In the genomic region with DNA sequence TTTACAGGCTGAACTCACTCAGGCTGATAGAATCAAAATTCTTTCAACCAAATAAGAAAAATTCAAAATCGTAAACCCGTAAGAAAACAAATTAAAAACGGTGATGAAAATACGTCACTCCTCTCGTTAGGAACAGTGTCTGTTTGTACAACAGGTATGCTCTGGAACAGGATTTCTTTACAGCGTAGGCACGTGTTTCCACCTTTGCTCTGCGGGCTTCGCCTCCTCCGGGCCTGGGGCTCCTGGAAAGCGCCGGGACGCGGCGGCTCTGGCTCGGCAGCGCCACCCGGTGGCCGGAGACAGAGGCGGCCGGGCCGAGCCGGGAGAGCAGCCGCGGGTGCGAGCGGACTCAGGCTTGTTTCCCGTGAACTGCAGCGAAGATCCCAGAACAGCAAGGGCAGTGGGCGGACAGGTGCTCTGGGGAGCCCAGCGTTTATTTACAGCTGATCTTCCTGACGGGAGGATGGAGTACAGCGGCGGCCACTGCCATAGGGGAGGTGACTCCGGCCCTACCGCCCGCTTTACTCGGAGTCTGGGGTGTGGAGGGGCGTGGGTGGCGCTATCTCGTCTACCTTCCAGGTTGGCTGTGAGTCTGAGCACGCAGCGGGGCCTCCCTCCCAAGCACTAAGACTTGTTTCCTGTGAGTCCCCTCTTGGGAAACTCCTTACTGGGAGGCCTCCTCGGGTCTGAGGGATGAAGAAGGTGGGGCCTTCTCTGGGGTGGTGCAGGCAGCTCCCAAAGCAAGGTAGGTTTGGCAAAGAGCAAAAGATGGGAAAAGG, we compare ENCODE assay signal across 8 cellular contexts. TPM values are rescaled to one million over a fixed set of nuclear protein-coding genes. Genes with fewer than 3 reads are reported as not detected.
DNase-seq lines count a peak whose midpoint lies in the region; ATAC-seq and TF ChIP-seq lines count a peak whose summit lies in the region.

No MANE protein-coding gene starts in this region.

- H3K9me3 ChIP-seq in BLaER1 treated with 17β-estradiol and CSF1 and Interleukin-3, amounts not matched to agents 10 nM and 100 nM (replicated peaks in 1 of 11), result no peaks in the 10 kb centered on the region
- H3K9me3 ChIP-seq in left lung, result no peaks in the 10 kb centered on the region

- CTCF ChIA-PET in MCF 10A (lab: Yijun Ruan, JAX), result interaction anchor here (0.5 to 1.3 kb wide), 7 partner anchors 10 to 96 kb away, joined by 3 read pairs; no protein-coding TSS in a partner anchor

- no peaks in the 10 kb centered on the region; a peak in 1 of 22 replicates for H3K27me3 ChIP-seq in BLaER1 treated with 17β-estradiol and CSF1 and Interleukin-3, amounts not matched to agents 10 nM and 100 nM
- no peaks in the 10 kb centered on the region for H3K27me3 ChIP-seq in KMS-11 (ENCODE audit: insufficient read depth, low read depth)
- H3K27me3 ChIP-seq in left lung, result no peaks in the 10 kb centered on the region

- TF ChIP-seq CTCF in KMS-11 (conservative IDR thresholded peaks at IDR 0.05; ENCODE audit: low read depth, low read length) (peak; percentile 42; the same call in 1 of the 2 replicates), VCaP (conservative IDR thresholded peaks at IDR 0.05) (peak; percentile 97), MCF 10A (IDR thresholded peaks at IDR 0.05; ENCODE audit: unreplicated experiment) (peak; percentile 72), left lung (IDR thresholded peaks at IDR 0.05) (peak; percentile 82 to 96)

- H3K4me3 Mint-ChIP-seq in MCF 10A (ENCODE audit: unreplicated experiment), result no peak overlapping the region

- DNase-seq in MCF 10A (ENCODE audit: unreplicated experiment), result no peak
- peak in 1 of 2 donors; percentile 94 for DNase-seq in left lung
- DNase-seq in stimulated activated CD8-positive, alpha-beta memory T cell treated with anti-CD3 and anti-CD28 coated beads, Interleukin-12 subunit alpha, Interleukin-12 subunit beta, amount 100 ng/mL, for 1 hour (ENCODE audit: low read depth), result peak; percentile 30
- DNase-seq in amniotic stem cell (lab: John Stamatoyannopoulos, UW), result no peak
- no peak for DNase-seq in NCI-H2029 treated with DMSO at 0.1 percent for 48 hours (lab: John Stamatoyannopoulos, UW)

- H4K20me1 ChIP-seq in BLaER1 treated with 17β-estradiol and CSF1 and Interleukin-3, amounts not matched to agents 10 nM and 100 nM, result peaks cover 16 to 60% (median 38%) of the 10 kb centered on the region in 11 experiments; a peak in 20 of 22 replicates
- H4K20me1 ChIP-seq in KMS-11 (ENCODE audit: insufficient read depth), result no peaks in the 10 kb centered on the region

- H3K4me1 ChIP-seq in BLaER1 treated with 17β-estradiol and CSF1 and Interleukin-3, amounts not matched to agents 10 nM and 100 nM, result peaks cover 56 to 81% (median 75%) of the 10 kb centered on the region in 10 experiments
- H3K4me1 ChIP-seq in KMS-11 (ENCODE audit: low read depth, poor library complexity, severe bottlenecking) (no peaks in the 10 kb centered on the region), left lung (peaks cover 10 to 28% of the 10 kb centered on the region in 2 donors)

- no TSS peak for BruUV-seq in MCF 10A (replicated peaks; lab: Mats Ljungman, UMichigan)

- intact Hi-C loops in MCF 10A (cut with micrococcal nuclease), result no loop called here
- intact Hi-C loops in left lung (cut with DNase I), result loop anchor here (10.0 kb wide), 2 partner anchors 70 to 90 kb away; a partner anchor contains a TSS

- H3K27ac ChIP-seq in BLaER1 treated with 17β-estradiol and CSF1 and Interleukin-3, amounts not matched to agents 10 nM and 100 nM, result no peak overlapping the region
- H3K27ac ChIP-seq in KMS-11 (no peak overlapping the region), VCaP (peak overlapping the region; percentile 66), left lung (no peak overlapping the region)

- no peak overlapping the region for H3K4me3 ChIP-seq in BLaER1 treated with 17β-estradiol and CSF1 and Interleukin-3, amounts not matched to agents 10 nM and 100 nM
- H3K4me3 ChIP-seq in KMS-11 (IDR thresholded peaks at IDR 0.05; ENCODE audit: insufficient read depth, low read depth, low read length), result no peak overlapping the region
- no peak overlapping the region for H3K4me3 ChIP-seq in left lung

- H3K36me3 Mint-ChIP-seq in MCF 10A (ENCODE audit: insufficient read depth, unreplicated experiment), result peaks cover 47% of the 10 kb centered on the region

- POLR2A ChIA-PET in MCF 10A (lab: Yijun Ruan, JAX), result interaction anchor here (1.0 kb wide), 1 partner anchor 9 kb away, joined by 3 read pairs; no protein-coding TSS in a partner anchor

- no peaks in the 10 kb centered on the region for H3K9me3 Mint-ChIP-seq in MCF 10A (ENCODE audit: unreplicated experiment)

- no peaks in the 10 kb centered on the region for H3K27me3 Mint-ChIP-seq in MCF 10A (ENCODE audit: insufficient read depth, unreplicated experiment)

- H3K9ac ChIP-seq in BLaER1 treated with 17β-estradiol and CSF1 and Interleukin-3, amounts not matched to agents 10 nM and 100 nM, result peak overlapping the region in 6 of 11 experiments; percentile 18 to 57 (median 48); a peak in 10 of 22 replicates
- no peak overlapping the region for H3K9ac ChIP-seq in KMS-11

- H3K79me2 ChIP-seq in KMS-11 (ENCODE audit: insufficient read depth, low read depth), result no peaks in the 10 kb centered on the region

- peaks cover 14 to 49% (median 33%) of the 10 kb centered on the region in 11 experiments; a peak in 20 of 22 replicates for H3K36me3 ChIP-seq in BLaER1 treated with 17β-estradiol and CSF1 and Interleukin-3, amounts not matched to agents 10 nM and 100 nM
- H3K36me3 ChIP-seq in KMS-11 (ENCODE audit: insufficient read depth) (no peaks in the 10 kb centered on the region), left lung (peaks cover 0 to 47% of the 10 kb centered on the region in 2 donors)

- no peaks in the 10 kb centered on the region for H3K4me1 Mint-ChIP-seq in MCF 10A (ENCODE audit: insufficient read depth, unreplicated experiment)

- no peak overlapping the region for H2AFZ ChIP-seq in KMS-11 (ENCODE audit: low read depth)

- H3K27ac Mint-ChIP-seq in MCF 10A (ENCODE audit: low read depth, unreplicated experiment), result no peak overlapping the region

- H3K4me2 ChIP-seq in BLaER1 treated with 17β-estradiol and CSF1 and Interleukin-3, amounts not matched to agents 10 nM and 100 nM, result peak overlapping the region; percentile 34 to 98 (median 85)
- no peak overlapping the region for H3K4me2 ChIP-seq in KMS-11

- peak; percentile 57 for ATAC-seq in left lung

RNA-seq across cellular contexts. Expression of a gene that starts 40.5 kb away (rescaled TPM):
- not detected in 2 replicates for total RNA-seq in MCF 10A (2022)
- 10 to 100 TPM; 12.7 to 53.5 TPM for total RNA-seq in left lung

Comparison
In these comparisons a context has a peak if more than half of its experiments do, and no peak if none do; other contexts are left out.
1. CTCF ChIP-seq: peak in every context shown above with its lines; median percentile 97 in VCaP; 89 in left lung; 72 in MCF 10A; 42 in KMS-11.
2. RNA of a gene that starts 40.5 kb away (total RNA-seq): 12.7 to 53.5 TPM in left lung; not detected in MCF 10A; every median in the first group is over 10 times any median in the second.